In genomic region chr2:163475815-163476214, GRCh38 we compare ENCODE assay signal across 29 cellular contexts.
"Had no signal": no experiment of that assay in that cellular context is flagged by ENCODE, and none has a peak within 500 bp of the region (broad histone marks: within the 10 kb centered on the region; RNA-seq: fewer than 3 reads in every experiment).

No MANE protein-coding gene starts in this region.

- H3K4me1 Mint-ChIP-seq: immature natural killer cell; mesothelial cell of epicardium; naive B cell; natural killer cell; nephron progenitor cell; stimulated activated naive B cell treated with anti-CD40 and anti-IgM and Interleukin-4, amounts not matched to agents 10 μg/mL and 1 μg/mL and 100 μg/mL, for 72 hours had no signal

- H3K27ac Mint-ChIP-seq: immature natural killer cell; mesothelial cell of epicardium; naive B cell; natural killer cell; nephron progenitor cell; progenitor cell of endocrine pancreas; stimulated activated naive B cell treated with anti-CD40 and anti-IgM and Interleukin-4, amounts not matched to agents 10 μg/mL and 1 μg/mL and 100 μg/mL, for 72 hours had no signal

- H3K27me3 ChIP-seq: left lung, ovary, right atrium auricular region, right lobe of liver, stomach, testis, thyroid gland, transverse colon, upper lobe of left lung, vagina had no signal

- H3K36me3 Mint-ChIP-seq: immature natural killer cell; mesothelial cell of epicardium; naive B cell; natural killer cell; stimulated activated naive B cell treated with anti-CD40 and anti-IgM and Interleukin-4, amounts not matched to agents 10 μg/mL and 1 μg/mL and 100 μg/mL, for 72 hours had no signal

- H3K27ac ChIP-seq: left lung, lower lobe of right lung, ovary, right atrium auricular region, right lobe of liver, stomach, testis, thyroid gland, transverse colon, upper lobe of left lung, vagina had no signal

- H3K36me3 ChIP-seq: left lung, lower lobe of right lung, ovary, right atrium auricular region, right lobe of liver, stomach, thyroid gland, transverse colon, upper lobe of left lung, vagina had no signal

- H3K4me3 ChIP-seq: left lung, lower lobe of right lung, ovary, right atrium auricular region, right lobe of liver, smooth muscle cell, stomach, testis, thyroid gland, transverse colon, upper lobe of left lung, vagina had no signal

- H3K4me1 ChIP-seq: left lung, lower lobe of right lung, right atrium auricular region, right lobe of liver, stomach, testis, thyroid gland, transverse colon, upper lobe of left lung, vagina had no signal

- H3K4me3 Mint-ChIP-seq: immature natural killer cell; mesothelial cell of epicardium; naive B cell; natural killer cell; nephron progenitor cell; stimulated activated naive B cell treated with anti-CD40 and anti-IgM and Interleukin-4, amounts not matched to agents 10 μg/mL and 1 μg/mL and 100 μg/mL, for 72 hours had no signal

- H3K9me3 ChIP-seq: lower lobe of right lung, ovary, right atrium auricular region, right lobe of liver, stomach, testis, thyroid gland, transverse colon, upper lobe of left lung, vagina had no signal

- H3K27me3 Mint-ChIP-seq: stimulated activated naive B cell treated with anti-CD40 and anti-IgM and Interleukin-4, amounts not matched to agents 10 μg/mL and 1 μg/mL and 100 μg/mL, for 72 hours had no signal

- H3K9me3 Mint-ChIP-seq: stimulated activated naive B cell treated with anti-CD40 and anti-IgM and Interleukin-4, amounts not matched to agents 10 μg/mL and 1 μg/mL and 100 μg/mL, for 72 hours had no signal

- H3K4me2 ChIP-seq: smooth muscle cell had no signal

- DNase-seq: hypothalamus; immature natural killer cell; kidney; left colon; left lung; lower lobe of right lung; mammary epithelial cell; mesenchymal stem cell; naive B cell; natural killer cell; nephron progenitor cell; ovary; right lobe of liver; stimulated activated CD4-positive, alpha-beta T cell treated with anti-CD3 and anti-CD28 coated beads, Interleukin-12 subunit alpha, Interleukin-12 subunit beta, amount 100 ng/mL, for 4 hours; stimulated activated CD4-positive, alpha-beta T cell treated with anti-CD3 and anti-CD28 coated beads, Interleukin-15, amount 100 ng/mL, for 24 hours; stimulated activated CD4-positive, alpha-beta T cell treated with anti-CD3 and anti-CD28 coated beads, Interleukin-2, amount 100 ng/mL, for 24 hours; stimulated activated CD4-positive, alpha-beta T cell treated with anti-CD3 and anti-CD28 coated beads, Interleukin-4, amount 100 ng/mL, for 1 hour; stimulated activated naive B cell treated with anti-CD40 and anti-IgM and Interleukin-4, amounts not matched to agents 10 μg/mL and 1 μg/mL and 100 μg/mL, for 72 hours; stimulated activated naive CD8-positive, alpha-beta T cell treated with anti-CD3 and anti-CD28 coated beads, Interleukin-15, Interleukin-2, amounts not matched to agents 100 U/mL and 50 U/mL, for 24 hours; stomach; testis; thyroid gland; transverse colon; upper lobe of left lung had no signal
